In the genomic region with DNA sequence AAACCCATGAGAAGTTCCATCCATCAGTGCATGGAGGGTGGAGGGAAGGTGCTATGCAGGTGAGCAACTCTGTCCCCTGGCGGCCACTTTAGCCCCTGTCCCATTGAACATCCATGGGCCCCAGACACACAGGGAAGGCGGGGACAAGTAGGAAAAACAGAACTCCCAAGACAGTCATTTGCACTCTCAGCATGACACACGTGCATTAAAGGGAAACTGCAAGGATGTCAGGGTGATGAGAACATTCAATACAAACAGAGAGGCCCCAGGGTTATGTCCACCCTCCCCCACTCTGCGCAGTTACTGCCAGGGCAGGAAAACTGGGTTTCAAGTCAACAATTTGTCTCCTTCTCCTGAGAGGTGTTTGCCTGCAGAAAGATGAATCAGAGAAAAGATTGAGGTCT, we compare ENCODE assay signal across 13 cellular contexts. TPM values are rescaled to one million over a fixed set of nuclear protein-coding genes. Genes with fewer than 3 reads are reported as not detected.
DNase-seq lines count a peak whose midpoint lies in the region; ATAC-seq and TF ChIP-seq lines count a peak whose summit lies in the region.
"Had no signal": no experiment of that assay in that cellular context is flagged by ENCODE, and none has a peak within 500 bp of the region (broad histone marks: within the 10 kb centered on the region; RNA-seq: fewer than 3 reads in every experiment).

No MANE protein-coding gene starts in this region.

- TF ChIP-seq CTCF in GM12872 (IDR thresholded peaks at IDR 0.05; ENCODE audit: insufficient read depth, low read depth, low read length) (peak; percentile 73), epithelial cell of proximal tubule (conservative IDR thresholded peaks at IDR 0.05; ENCODE audit: low read depth, low read length) (peak; percentile 27), mucosa of descending colon (IDR thresholded peaks at IDR 0.05) (no peak)

- H3K4me3 ChIP-seq in ACC112 (ENCODE audit: low read depth, low read length) (0 out of 2 replicates have a peak overlapping the region, but pooled peaks have one; percentile 36), epithelial cell of proximal tubule (ENCODE audit: low read depth, low read length) (no peak overlapping the region), MG63 (no peak overlapping the region), mucosa of descending colon (no peak overlapping the region)
- H3K4me3 ChIP-seq: tibial artery had no signal

- H3K9me3 ChIP-seq in MG63 (no peaks in the 10 kb centered on the region), mucosa of descending colon (no peaks in the 10 kb centered on the region)
- H3K9me3 ChIP-seq: tibial artery had no signal

- H3K27me3 ChIP-seq in ACC112 (ENCODE audit: insufficient read depth, low read length), result no peaks in the 10 kb centered on the region
- no peaks in the 10 kb centered on the region; the same call in none of the 2 replicates for H3K27me3 ChIP-seq in MG63

- H3K36me3 ChIP-seq in ACC112 (ENCODE audit: insufficient read depth, low read length) (no peaks in the 10 kb centered on the region), MG63 (no peaks in the 10 kb centered on the region), mucosa of descending colon (ENCODE audit: low read depth) (no peaks in the 10 kb centered on the region)
- H3K36me3 ChIP-seq: tibial artery had no signal

- intact Hi-C loops in mucosa of descending colon (cut with DNase I, micrococcal nuclease), result no loop called here

- peak overlapping the region; percentile 21; the same call in 1 of the 2 replicates for H3K27ac ChIP-seq in ACC112 (ENCODE audit: low read depth, low read length)
- H3K27ac ChIP-seq: tibial artery had no signal

- ATAC-seq in GM18517 (IDR thresholded peaks at IDR 0.05; ENCODE audit: unreplicated experiment) (no peak), mucosa of descending colon (no peak)

- peak overlapping the region; percentile 62 for H2AFZ ChIP-seq in ACC112 (ENCODE audit: low read length, unreplicated experiment)

- H3K4me1 ChIP-seq in ACC112 (ENCODE audit: control insufficient read depth, insufficient read depth, low read length, unreplicated experiment), result peaks cover 17% of the 10 kb centered on the region
- no peaks in the 10 kb centered on the region for H3K4me1 ChIP-seq in mucosa of descending colon (ENCODE audit: low read depth)

- no peaks in the 10 kb centered on the region for H3K79me2 ChIP-seq in ACC112 (ENCODE audit: control insufficient read depth, insufficient read depth, low read length, unreplicated experiment)

- DNase-seq in NCI-H2227 (lab: John Stamatoyannopoulos, UW; ENCODE audit: unreplicated experiment) (peak; percentile 27), epithelial cell of proximal tubule (ENCODE audit: low read depth) (no peak), GOT3 (lab: John Stamatoyannopoulos, UW) (no peak), MG63 (no peak), mucosa of descending colon (no peak)
- DNase-seq: activated naive CD4-positive, alpha-beta T cell treated with anti-CD3 and anti-CD28 coated beads, Interleukin-2, amount 50 U/mL, for 16 hours; DMS 273 treated with DMSO at 0.1 percent for 48 hours; NCI-H2171; stimulated activated CD4-positive, alpha-beta T cell treated with anti-CD3 and anti-CD28 coated beads, Interleukin-2, amount 100 ng/mL, for 24 hours; tibial artery had no signal

RNA-seq across cellular contexts. Expression of a gene that starts 44.0 kb away (rescaled TPM):
- total RNA-seq in epithelial cell of proximal tubule (16.9 and 20.5 TPM in 2 replicates), mucosa of descending colon (10 to 100 TPM; 28.1 to 54.4 (median 37.6) TPM)
- 22.6 and 31.2 TPM in 2 replicates for total RNA-seq in MG63 (2014; rRNA removed; shearing (Covaris generic); ENCODE audit: low replicate concordance)
